In the genomic region with DNA sequence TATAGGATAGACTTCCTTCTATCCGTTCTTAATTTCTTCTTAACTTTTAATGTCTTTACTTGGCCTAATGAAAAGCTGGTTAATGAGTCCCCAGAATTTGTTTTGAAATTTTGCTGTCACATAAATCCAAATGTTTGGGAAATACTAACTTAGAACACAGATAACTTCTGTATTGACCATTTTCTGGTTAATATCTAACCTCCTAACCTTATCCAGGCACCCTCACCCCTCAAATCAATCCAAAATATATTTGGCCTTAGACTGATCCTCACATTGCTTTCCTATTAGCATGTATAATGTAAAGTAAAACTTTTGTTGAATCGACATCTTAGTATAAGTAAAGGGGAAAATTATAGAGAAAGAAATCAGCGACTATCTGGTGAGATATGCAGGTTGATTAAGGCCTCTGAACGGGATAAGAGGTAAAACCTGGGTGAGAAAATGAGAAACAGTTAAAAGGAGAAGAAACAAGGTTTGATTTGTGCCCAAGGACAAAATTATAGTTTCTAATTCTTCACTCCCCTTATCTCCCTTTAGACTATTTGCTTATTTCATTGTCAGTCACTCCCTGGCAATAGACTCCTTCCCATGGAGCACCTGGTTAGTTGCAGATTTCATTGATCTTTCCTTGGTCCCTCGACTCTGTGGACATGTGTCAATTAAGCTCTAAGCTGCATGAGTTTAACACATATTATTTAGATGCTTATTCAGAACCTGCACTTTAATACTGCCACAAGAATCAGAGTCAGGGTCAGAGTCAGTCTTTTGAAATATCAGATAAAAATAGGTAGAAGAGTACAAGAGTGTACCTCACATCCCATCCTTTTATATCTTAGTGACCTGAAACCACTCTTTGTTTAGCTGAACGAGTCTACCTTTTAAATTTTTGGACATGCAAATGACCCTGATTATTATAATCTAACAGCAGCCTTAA, we compare ENCODE assay signal across 2 cellular contexts.
TF ChIP-seq lines count a peak whose summit lies in the region.

No MANE protein-coding gene starts in this region.

TF ChIP-seq in liver, 16 proteins besides CTCF, POLR2A, EP300 and RAD21 (continued from another document):
- TF ChIP-seq, protein P1, sequence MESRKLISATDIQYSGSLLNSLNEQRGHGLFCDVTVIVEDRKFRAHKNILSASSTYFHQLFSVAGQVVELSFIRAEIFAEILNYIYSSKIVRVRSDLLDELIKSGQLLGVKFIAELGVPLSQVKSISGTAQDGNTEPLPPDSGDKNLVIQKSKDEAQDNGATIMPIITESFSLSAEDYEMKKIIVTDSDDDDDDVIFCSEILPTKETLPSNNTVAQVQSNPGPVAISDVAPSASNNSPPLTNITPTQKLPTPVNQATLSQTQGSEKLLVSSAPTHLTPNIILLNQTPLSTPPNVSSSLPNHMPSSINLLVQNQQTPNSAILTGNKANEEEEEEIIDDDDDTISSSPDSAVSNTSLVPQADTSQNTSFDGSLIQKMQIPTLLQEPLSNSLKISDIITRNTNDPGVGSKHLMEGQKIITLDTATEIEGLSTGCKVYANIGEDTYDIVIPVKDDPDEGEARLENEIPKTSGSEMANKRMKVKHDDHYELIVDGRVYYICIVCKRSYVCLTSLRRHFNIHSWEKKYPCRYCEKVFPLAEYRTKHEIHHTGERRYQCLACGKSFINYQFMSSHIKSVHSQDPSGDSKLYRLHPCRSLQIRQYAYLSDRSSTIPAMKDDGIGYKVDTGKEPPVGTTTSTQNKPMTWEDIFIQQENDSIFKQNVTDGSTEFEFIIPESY (IDR thresholded peaks at IDR 0.05): peak; percentile 23
- TF ChIP-seq RXRA (IDR thresholded peaks at IDR 0.05) (peak; percentile 49 to 60), SP1 (IDR thresholded peaks at IDR 0.05) (peak; percentile 41), YY1 (IDR thresholded peaks at IDR 0.05) (peak; percentile 2), HNF4G (IDR thresholded peaks at IDR 0.05) (no peak), NR2F2 (IDR thresholded peaks at IDR 0.05) (peak; percentile 41), HNF4A (conservative IDR thresholded peaks at IDR 0.05) (peak; percentile 73 to 77), FOXA2 (IDR thresholded peaks at IDR 0.05) (no peak), GABPA (IDR thresholded peaks at IDR 0.05 in 1 of 2, conservative IDR thresholded peaks at IDR 0.05 in 1 of 2) (no peak), EGR1 (IDR thresholded peaks at IDR 0.05; ENCODE audit: low read depth in 2 of 2) (peak in 1 of 2 donors; percentile 17)
- TF ChIP-seq, protein P2, sequence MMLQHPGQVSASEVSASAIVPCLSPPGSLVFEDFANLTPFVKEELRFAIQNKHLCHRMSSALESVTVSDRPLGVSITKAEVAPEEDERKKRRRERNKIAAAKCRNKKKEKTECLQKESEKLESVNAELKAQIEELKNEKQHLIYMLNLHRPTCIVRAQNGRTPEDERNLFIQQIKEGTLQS (IDR thresholded peaks at IDR 0.05): no peak
- TF ChIP-seq, protein P3, sequence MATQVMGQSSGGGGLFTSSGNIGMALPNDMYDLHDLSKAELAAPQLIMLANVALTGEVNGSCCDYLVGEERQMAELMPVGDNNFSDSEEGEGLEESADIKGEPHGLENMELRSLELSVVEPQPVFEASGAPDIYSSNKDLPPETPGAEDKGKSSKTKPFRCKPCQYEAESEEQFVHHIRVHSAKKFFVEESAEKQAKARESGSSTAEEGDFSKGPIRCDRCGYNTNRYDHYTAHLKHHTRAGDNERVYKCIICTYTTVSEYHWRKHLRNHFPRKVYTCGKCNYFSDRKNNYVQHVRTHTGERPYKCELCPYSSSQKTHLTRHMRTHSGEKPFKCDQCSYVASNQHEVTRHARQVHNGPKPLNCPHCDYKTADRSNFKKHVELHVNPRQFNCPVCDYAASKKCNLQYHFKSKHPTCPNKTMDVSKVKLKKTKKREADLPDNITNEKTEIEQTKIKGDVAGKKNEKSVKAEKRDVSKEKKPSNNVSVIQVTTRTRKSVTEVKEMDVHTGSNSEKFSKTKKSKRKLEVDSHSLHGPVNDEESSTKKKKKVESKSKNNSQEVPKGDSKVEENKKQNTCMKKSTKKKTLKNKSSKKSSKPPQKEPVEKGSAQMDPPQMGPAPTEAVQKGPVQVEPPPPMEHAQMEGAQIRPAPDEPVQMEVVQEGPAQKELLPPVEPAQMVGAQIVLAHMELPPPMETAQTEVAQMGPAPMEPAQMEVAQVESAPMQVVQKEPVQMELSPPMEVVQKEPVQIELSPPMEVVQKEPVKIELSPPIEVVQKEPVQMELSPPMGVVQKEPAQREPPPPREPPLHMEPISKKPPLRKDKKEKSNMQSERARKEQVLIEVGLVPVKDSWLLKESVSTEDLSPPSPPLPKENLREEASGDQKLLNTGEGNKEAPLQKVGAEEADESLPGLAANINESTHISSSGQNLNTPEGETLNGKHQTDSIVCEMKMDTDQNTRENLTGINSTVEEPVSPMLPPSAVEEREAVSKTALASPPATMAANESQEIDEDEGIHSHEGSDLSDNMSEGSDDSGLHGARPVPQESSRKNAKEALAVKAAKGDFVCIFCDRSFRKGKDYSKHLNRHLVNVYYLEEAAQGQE (IDR thresholded peaks at IDR 0.05): no peak
- TF ChIP-seq, protein P4, sequence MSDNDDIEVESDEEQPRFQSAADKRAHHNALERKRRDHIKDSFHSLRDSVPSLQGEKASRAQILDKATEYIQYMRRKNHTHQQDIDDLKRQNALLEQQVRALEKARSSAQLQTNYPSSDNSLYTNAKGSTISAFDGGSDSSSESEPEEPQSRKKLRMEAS (IDR thresholded peaks at IDR 0.05): peak; percentile 38

TF ChIP-seq in HepG2, 621 proteins besides CTCF, POLR2A, EP300 and RAD21 (continued from another document):
- TF ChIP-seq NR2C2 (CRISPR knock-in tag; IDR thresholded peaks at IDR 0.05; ENCODE audit: borderline replicate concordance): no peak
- TF ChIP-seq BHLHE40 (IDR thresholded peaks at IDR 0.05; ENCODE audit: low read length): no peak
- TF ChIP-seq ZNF431 (CRISPR knock-in tag; IDR thresholded peaks at IDR 0.05; ENCODE audit: borderline replicate concordance, low read depth): no peak
- TF ChIP-seq, protein P4 (IDR thresholded peaks at IDR 0.05): no peak
- TF ChIP-seq ZBTB8A (CRISPR knock-in tag; IDR thresholded peaks at IDR 0.05; ENCODE audit: borderline replicate concordance, low read depth): no peak
- no peak for TF ChIP-seq GATAD2A (CRISPR knock-in tag; IDR thresholded peaks at IDR 0.05)
- TF ChIP-seq ZNF619 (CRISPR knock-in tag; IDR thresholded peaks at IDR 0.05): no peak
- no peak for TF ChIP-seq BORCS8-MEF2B (CRISPR knock-in tag; IDR thresholded peaks at IDR 0.05)
- no peak for TF ChIP-seq ZNF224 (CRISPR knock-in tag; IDR thresholded peaks at IDR 0.05)
- TF ChIP-seq HNRNPLL (IDR thresholded peaks at IDR 0.05; ENCODE audit: low read depth, low read length, poor library complexity, severe bottlenecking): no peak
- no peak for TF ChIP-seq ZNF30 (CRISPR knock-in tag; IDR thresholded peaks at IDR 0.05)
- TF ChIP-seq IKZF4 (CRISPR knock-in tag; IDR thresholded peaks at IDR 0.05; ENCODE audit: borderline replicate concordance, low read depth, not compliant biosample characterization): no peak
- TF ChIP-seq IKZF1 (IDR thresholded peaks at IDR 0.05): no peak
- TF ChIP-seq KAT7 (CRISPR knock-in tag; IDR thresholded peaks at IDR 0.05; ENCODE audit: borderline replicate concordance): no peak
- no peak for TF ChIP-seq GATA4 (IDR thresholded peaks at IDR 0.05; ENCODE audit: borderline replicate concordance, low read depth)
